ENCODE assay signal across 16 cellular contexts in genomic region chr4:105280338-105280809, GRCh38.
DNase-seq lines count a peak whose midpoint lies in the region; TF ChIP-seq lines count a peak whose summit lies in the region.
"Had no signal": no experiment of that assay in that cellular context is flagged by ENCODE, and none has a peak within 500 bp of the region (broad histone marks: within the 10 kb centered on the region; RNA-seq: fewer than 3 reads in every experiment).

No MANE protein-coding gene starts in this region.

- no peak overlapping the region for H3K4me2 ChIP-seq in neural progenitor cell

- peaks cover 3% of the 10 kb centered on the region for H3K36me3 ChIP-seq in neural progenitor cell

- H3K4me3 ChIP-seq in fibroblast of mammary gland (ENCODE audit: control insufficient read depth, low read depth, low read length) (no peak overlapping the region), neural progenitor cell (no peak overlapping the region)

- in situ Hi-C loops in GM13976 (cut with MboI; ENCODE audit: low sequenced_read_pairs, unreplicated experiment), result no loop called here

- H3K4me1 Mint-ChIP-seq in neural progenitor cell, result no peaks in the 10 kb centered on the region
- H3K4me1 Mint-ChIP-seq: neural crest cell had no signal

- H3K4me1 ChIP-seq in neural progenitor cell, result no peaks in the 10 kb centered on the region

- no peak overlapping the region for H3K27ac Mint-ChIP-seq in neural progenitor cell
- H3K27ac Mint-ChIP-seq: activated CD8-positive, alpha-beta memory T cell treated with anti-CD3 and anti-CD28 coated beads, Interleukin-2, amount 10 ng/mL, durations not matched to agents 7 days and 5 days had no signal

- TF ChIP-seq CTCF in fibroblast of mammary gland (conservative IDR thresholded peaks at IDR 0.05; ENCODE audit: control insufficient read depth, insufficient read depth, low read depth, low read length) (no peak), neural progenitor cell (IDR thresholded peaks at IDR 0.05) (no peak), GM13976 (IDR thresholded peaks at IDR 0.05; ENCODE audit: borderline replicate concordance, control extremely low read depth, extremely low read depth, insufficient read depth, missing control alignments) (no peak)

- no peaks in the 10 kb centered on the region for H3F3A ChIP-seq in neural progenitor cell (ENCODE audit: low read depth)

- H3K27me3 Mint-ChIP-seq in neural progenitor cell (ENCODE audit: insufficient read depth, low read depth), result no peaks in the 10 kb centered on the region
- H3K27me3 Mint-ChIP-seq: activated CD8-positive, alpha-beta memory T cell treated with anti-CD3 and anti-CD28 coated beads, Interleukin-2, amount 10 ng/mL, durations not matched to agents 7 days and 5 days had no signal

- H3K4me3 Mint-ChIP-seq in neural progenitor cell, result no peak overlapping the region
- H3K4me3 Mint-ChIP-seq: activated CD8-positive, alpha-beta memory T cell treated with anti-CD3 and anti-CD28 coated beads, Interleukin-2, amount 10 ng/mL, durations not matched to agents 7 days and 5 days; neural crest cell had no signal

- no peak overlapping the region for H3K27ac ChIP-seq in neural progenitor cell

- DNase-seq in GM03348 (ENCODE audit: low spot score), result peak; percentile 78
- peak; percentile 77 for DNase-seq in RPMI7951 (ENCODE audit: low read depth)
- DNase-seq in fibroblast of mammary gland (ENCODE audit: low read depth), result peak; percentile 97
- peak; percentile 81 for DNase-seq in non-pigmented ciliary epithelial cell (ENCODE audit: low read depth)
- DNase-seq in neural progenitor cell (ENCODE audit: low spot score), result no peak
- no peak for DNase-seq in GM13976 (ENCODE audit: low spot score)
- DNase-seq in NCI-H774 (lab: John Stamatoyannopoulos, UW), result no peak
- DNase-seq in NCI-H1105 (lab: John Stamatoyannopoulos, UW), result no peak
- DNase-seq: activated CD8-positive, alpha-beta memory T cell treated with anti-CD3 and anti-CD28 coated beads, Interleukin-2, amount 10 ng/mL, durations not matched to agents 7 days and 5 days; GF-D8; GOT3; hypothalamus; MM.1S; NCI-H748 treated with DMSO at 0.1 percent for 48 hours; stimulated activated CD4-positive, alpha-beta T cell treated with anti-CD3 and anti-CD28 coated beads, Interleukin-4, amount 100 ng/mL, for 4 hours had no signal

- H3K9me3 ChIP-seq in neural progenitor cell (ENCODE audit: low read depth), result no peaks in the 10 kb centered on the region

- no peaks in the 10 kb centered on the region for H4K20me1 ChIP-seq in neural progenitor cell (ENCODE audit: low read depth)

- no peaks in the 10 kb centered on the region for H3K9me3 Mint-ChIP-seq in neural progenitor cell

- peaks cover 15% of the 10 kb centered on the region for H3K36me3 Mint-ChIP-seq in neural progenitor cell

- H3K9ac ChIP-seq in neural progenitor cell, result no peak overlapping the region

- no peaks in the 10 kb centered on the region for H3K27me3 ChIP-seq in neural progenitor cell

- H3K79me2 ChIP-seq in neural progenitor cell (ENCODE audit: low read depth), result no peaks in the 10 kb centered on the region

- H2AFZ ChIP-seq in neural progenitor cell (replicated peaks), result no peak overlapping the region

Comparison
In these comparisons a context has a peak if more than half of its experiments do, and no peak if none do; other contexts are left out.
1. DNase-seq: peak in GM03348 (single experiment), RPMI7951 (single experiment), fibroblast of mammary gland (single experiment) and non-pigmented ciliary epithelial cell (single experiment); none in neural progenitor cell (single experiment), GM13976 (single experiment), NCI-H774 (single experiment) and NCI-H1105 (single experiment).